Comparison of ENCODE assay signal across 23 cellular contexts in the genomic region with DNA sequence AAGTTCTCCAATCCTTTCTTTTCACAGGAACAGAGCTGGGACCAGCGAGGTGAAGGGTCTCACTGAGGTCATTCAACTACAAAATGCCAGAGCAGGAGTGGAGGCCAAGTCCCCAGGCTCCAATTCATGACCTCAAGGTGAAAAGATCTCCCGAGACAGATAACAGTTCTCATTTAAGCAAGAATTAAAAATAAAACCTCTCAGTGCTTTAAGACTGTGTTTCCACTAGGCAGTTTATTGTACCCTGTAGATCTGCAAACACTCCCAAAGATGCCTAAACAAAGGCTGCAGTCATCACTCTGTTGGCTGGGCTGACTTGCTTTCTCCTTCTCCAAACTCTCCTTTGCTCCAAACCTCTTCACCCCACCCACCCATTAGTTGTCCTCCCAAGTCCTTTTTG.
"Had no signal": no experiment of that assay in that cellular context is flagged by ENCODE, and none has a peak within 500 bp of the region (broad histone marks: within the 10 kb centered on the region; RNA-seq: fewer than 3 reads in every experiment).

No MANE protein-coding gene starts in this region.

- H3K9ac ChIP-seq: neural progenitor cell had no signal

- ATAC-seq: naive thymus-derived CD8-positive, alpha-beta T cell; pancreas; stimulated activated naive B cell treated with anti-CD40 and anti-IgM and Interleukin-4, amounts not matched to agents 10 μg/mL and 1 μg/mL and 100 μg/mL, for 72 hours had no signal

- H3K27ac ChIP-seq: neural progenitor cell, pancreas, prostate gland, right lobe of liver, stomach, thoracic aorta, thyroid gland, tibial nerve, upper lobe of left lung, vagina had no signal

- DNase-seq: naive B cell; naive thymus-derived CD8-positive, alpha-beta T cell; occipital lobe; pancreas; right cardiac atrium; right lobe of liver; stimulated activated CD4-positive, alpha-beta T cell treated with anti-CD3 and anti-CD28 coated beads, Interleukin-15, amount 100 ng/mL, for 24 hours; stimulated activated CD4-positive, alpha-beta T cell treated with anti-CD3 and anti-CD28 coated beads, Interleukin-2, amount 100 ng/mL, for 24 hours; stimulated activated CD4-positive, alpha-beta T cell treated with anti-CD3 and anti-CD28 coated beads, Interleukin-2, amount 100 ng/mL, for 48 hours; stimulated activated CD4-positive, alpha-beta T cell treated with anti-CD3 and anti-CD28 coated beads, Interleukin-4, amount 100 ng/mL, for 24 hours; stimulated activated naive B cell treated with anti-CD40 and anti-IgM and Interleukin-4, amounts not matched to agents 10 μg/mL and 1 μg/mL and 100 μg/mL, for 72 hours; stimulated activated naive CD4-positive, alpha-beta T cell treated with Interleukin-2 at 50 U/mL for 16 hours; stomach; thyroid gland; trophoblast cell had no signal

- H3K9me3 ChIP-seq: pancreas, prostate gland, right lobe of liver, stomach, thoracic aorta, thyroid gland, tibial nerve, upper lobe of left lung, vagina had no signal

- H3K36me3 ChIP-seq: neural progenitor cell, pancreas, prostate gland, right lobe of liver, stomach, thoracic aorta, thyroid gland, tibial nerve, upper lobe of left lung, vagina had no signal

- H3K4me2 ChIP-seq: neural progenitor cell, smooth muscle cell had no signal

- H2AFZ ChIP-seq: neural progenitor cell had no signal

- H3K4me1 ChIP-seq: neural progenitor cell, pancreas, prostate gland, right lobe of liver, stomach, thyroid gland, upper lobe of left lung had no signal

- H3K27me3 ChIP-seq: neural progenitor cell, right lobe of liver, thyroid gland, tibial nerve, upper lobe of left lung, vagina had no signal

- H3K4me3 ChIP-seq: neural progenitor cell, pancreas, prostate gland, right lobe of liver, skin epidermis, smooth muscle cell, stomach, thoracic aorta, thyroid gland, tibial nerve, upper lobe of left lung, vagina had no signal
